ENCODE assay signal across 2 cellular contexts in genomic region chr4:144658015-144658567, GRCh38.
TF ChIP-seq lines count a peak whose summit lies in the region.

No MANE protein-coding gene starts in this region.

TF ChIP-seq in HepG2, 621 proteins besides CTCF, POLR2A, EP300 and RAD21:
- TF ChIP-seq ZNF326 (CRISPR knock-in tag; IDR thresholded peaks at IDR 0.05; ENCODE audit: borderline replicate concordance) (no peak), MAFF (IDR thresholded peaks at IDR 0.05; ENCODE audit: low read depth, low read length) (0 out of 2 replicates have a peak, but pooled peaks have one; percentile 42), MAFK (conservative IDR thresholded peaks at IDR 0.05 in 1 of 2, IDR thresholded peaks at IDR 0.05 in 1 of 2; ENCODE audit: low read length in 2 of 2) (peak in 1 of 2 experiments; percentile 56; a peak in 1 of 4 replicates), ZNF780A (CRISPR knock-in tag; IDR thresholded peaks at IDR 0.05) (no peak)

TF ChIP-seq in K562, 482 proteins besides CTCF, POLR2A, EP300 and RAD21:
- TF ChIP-seq ZC3H11A (IDR thresholded peaks at IDR 0.05; ENCODE audit: low read depth, low read length) (no peak), MAFG (tag; conservative IDR thresholded peaks at IDR 0.05) (0 out of 2 replicates have a peak, but pooled peaks have one; percentile 4), ZNF316 (IDR thresholded peaks at IDR 0.05) (peak; percentile 57)
